In the genomic region with DNA sequence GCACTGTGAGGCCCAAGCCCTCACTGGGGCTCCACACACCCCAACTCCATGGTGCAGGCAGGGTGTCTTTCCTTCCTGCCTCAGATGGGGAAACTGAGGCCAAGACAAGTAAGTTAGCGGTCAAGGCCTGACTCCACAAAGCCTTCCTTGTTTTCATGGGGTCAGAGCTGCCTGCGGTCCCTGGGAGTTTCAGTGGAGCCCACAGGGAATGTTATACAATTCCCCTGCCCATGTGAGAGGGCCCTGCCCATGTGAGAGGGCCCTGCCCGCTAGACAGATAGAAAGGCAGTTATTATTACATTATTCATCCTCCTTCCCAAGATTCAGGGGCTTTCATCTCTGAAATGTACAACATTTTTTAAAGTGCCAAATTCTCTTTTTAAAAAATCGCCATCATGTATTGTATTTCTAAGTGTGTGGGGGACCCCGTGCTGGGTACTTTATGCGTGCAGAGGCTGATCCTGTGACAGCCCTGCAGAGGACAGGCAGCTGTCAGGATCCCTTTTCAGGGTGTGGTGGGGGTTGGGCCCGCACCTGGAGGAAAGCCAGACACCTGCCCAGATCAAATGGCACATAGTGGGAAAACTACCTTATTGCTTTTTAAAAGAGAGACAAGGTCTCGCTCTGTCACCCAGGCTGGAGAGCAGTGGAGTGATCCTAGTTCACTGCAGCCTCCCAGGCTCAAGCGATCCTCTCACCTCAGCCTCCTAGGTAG, we compare ENCODE assay signal across 16 cellular contexts.
DNase-seq lines count a peak whose midpoint lies in the region; ATAC-seq, FAIRE-seq and TF ChIP-seq lines count a peak whose summit lies in the region.
"Had no signal": no experiment of that assay in that cellular context is flagged by ENCODE, and none has a peak within 500 bp of the region (broad histone marks: within the 10 kb centered on the region; RNA-seq: fewer than 3 reads in every experiment).

No MANE protein-coding gene starts in this region.

- peaks cover 0 to 2% of the 10 kb centered on the region in 2 donors for H3K9me3 Mint-ChIP-seq in stimulated activated naive B cell treated with anti-CD40 and anti-IgM and Interleukin-4, amounts not matched to agents 10 μg/mL and 1 μg/mL and 100 μg/mL, for 72 hours
- H3K9me3 Mint-ChIP-seq: dendritic cell treated with granulocyte-macrophage colony-stimulating factor and Interleukin-4, amounts not matched to agents 40 ng/mL and 50 ng/mL, for 4 days; stimulated activated naive CD8-positive, alpha-beta T cell treated with anti-CD3 and anti-CD28 coated beads, Interleukin-15, amount 100 ng/mL, for 72 hours had no signal

- H3K4me3 Mint-ChIP-seq in stimulated activated naive B cell treated with anti-CD40 and anti-IgM and Interleukin-4, amounts not matched to agents 10 μg/mL and 1 μg/mL and 100 μg/mL, for 72 hours: no peak overlapping the region
- H3K4me3 Mint-ChIP-seq: dendritic cell treated with granulocyte-macrophage colony-stimulating factor and Interleukin-4, amounts not matched to agents 40 ng/mL and 50 ng/mL, for 4 days; stimulated activated naive CD8-positive, alpha-beta T cell treated with anti-CD3 and anti-CD28 coated beads, Interleukin-15, amount 100 ng/mL, for 72 hours; T-helper 17 cell had no signal

- no peaks in the 10 kb centered on the region for H3K27me3 Mint-ChIP-seq in stimulated activated naive B cell treated with anti-CD40 and anti-IgM and Interleukin-4, amounts not matched to agents 10 μg/mL and 1 μg/mL and 100 μg/mL, for 72 hours
- H3K27me3 Mint-ChIP-seq: dendritic cell treated with granulocyte-macrophage colony-stimulating factor and Interleukin-4, amounts not matched to agents 40 ng/mL and 50 ng/mL, for 4 days; stimulated activated naive CD8-positive, alpha-beta T cell treated with anti-CD3 and anti-CD28 coated beads, Interleukin-15, amount 100 ng/mL, for 72 hours had no signal

- no peak overlapping the region for H3K27ac Mint-ChIP-seq in stimulated activated naive B cell treated with anti-CD40 and anti-IgM and Interleukin-4, amounts not matched to agents 10 μg/mL and 1 μg/mL and 100 μg/mL, for 72 hours
- H3K27ac Mint-ChIP-seq: dendritic cell treated with granulocyte-macrophage colony-stimulating factor and Interleukin-4, amounts not matched to agents 40 ng/mL and 50 ng/mL, for 4 days; stimulated activated naive CD8-positive, alpha-beta T cell treated with anti-CD3 and anti-CD28 coated beads, Interleukin-15, amount 100 ng/mL, for 72 hours; T-helper 17 cell had no signal

- no peak for TF ChIP-seq POLR2A in H54 (IDR thresholded peaks at IDR 0.05; ENCODE audit: low read depth, low read length)

- no peak for FAIRE-seq in H54 (lab: Jason Lieb, UNC)
- FAIRE-seq: small intestine had no signal

- H3K36me3 Mint-ChIP-seq in stimulated activated naive B cell treated with anti-CD40 and anti-IgM and Interleukin-4, amounts not matched to agents 10 μg/mL and 1 μg/mL and 100 μg/mL, for 72 hours: no peaks in the 10 kb centered on the region

- H3K4me1 Mint-ChIP-seq in stimulated activated naive B cell treated with anti-CD40 and anti-IgM and Interleukin-4, amounts not matched to agents 10 μg/mL and 1 μg/mL and 100 μg/mL, for 72 hours: peaks cover 3 to 4% of the 10 kb centered on the region in 2 donors

- ATAC-seq in stimulated activated naive B cell treated with anti-CD40 and anti-IgM and Interleukin-4, amounts not matched to agents 10 μg/mL and 1 μg/mL and 100 μg/mL, for 72 hours (replicated peaks): no peak
- no peak for ATAC-seq in GM19467 (IDR thresholded peaks at IDR 0.05; ENCODE audit: unreplicated experiment)
- ATAC-seq: HCT116; stimulated activated naive CD8-positive, alpha-beta T cell treated with anti-CD3 and anti-CD28 coated beads, Interleukin-15, amount 100 ng/mL, for 72 hours; T-helper 17 cell had no signal

- DNase-seq in COR-L47 (lab: John Stamatoyannopoulos, UW): peak; percentile 50
- peak; percentile 45 to 56 for DNase-seq in NCI-H187 (lab: John Stamatoyannopoulos, UW)
- DNase-seq in NCI-H510A (lab: John Stamatoyannopoulos, UW): peak; percentile 52
- peak; percentile 68 for DNase-seq in foreskin melanocyte
- DNase-seq in stimulated activated naive B cell treated with anti-CD40 and anti-IgM and Interleukin-4, amounts not matched to agents 10 μg/mL and 1 μg/mL and 100 μg/mL, for 72 hours: no peak
- no peak for DNase-seq in H54 (ENCODE audit: insufficient read length, low spot score)
- DNase-seq: activated CD4-positive, alpha-beta T cell treated with anti-CD3 and anti-CD28 coated beads for 48 hours; activated gamma-delta T cell; NCI-H526; PC-9; small intestine; stimulated activated naive CD8-positive, alpha-beta T cell treated with anti-CD3 and anti-CD28 coated beads, Interleukin-15, amount 100 ng/mL, for 72 hours; T-helper 17 cell had no signal

Comparison
In these comparisons a context has a peak if more than half of its experiments do, and no peak if none do; other contexts are left out.
1. DNase-seq: peak in COR-L47 (single experiment), NCI-H187 (2 of 2), NCI-H510A (single experiment) and foreskin melanocyte (single experiment); none in stimulated activated naive B cell treated with anti-CD40 and anti-IgM and Interleukin-4, amounts not matched to agents 10 μg/mL and 1 μg/mL and 100 μg/mL, for 72 hours (single experiment) and H54 (single experiment).